In the genomic region with DNA sequence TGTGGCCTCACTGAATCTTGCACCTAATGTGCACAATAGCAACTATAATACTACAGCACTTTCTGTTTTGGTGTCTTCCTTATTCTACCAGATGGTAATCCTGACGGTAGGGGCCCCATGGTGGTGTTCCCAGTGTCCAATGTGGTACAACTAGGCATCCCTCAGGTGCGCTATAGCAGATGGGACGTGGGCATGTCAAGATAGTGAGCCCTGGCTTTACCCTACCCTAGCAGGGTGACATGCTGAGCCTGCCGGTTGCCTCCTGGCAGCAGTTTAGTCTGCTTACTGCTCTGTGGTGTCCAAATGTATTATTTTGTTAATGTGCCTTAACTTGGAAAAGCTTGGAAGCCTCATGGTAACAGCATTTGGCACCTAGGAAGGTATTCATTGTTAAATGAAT, we compare ENCODE assay signal across 27 cellular contexts. TPM values are rescaled to one million over a fixed set of nuclear protein-coding genes. Genes with fewer than 3 reads are reported as not detected.
DNase-seq lines count a peak whose midpoint lies in the region; ATAC-seq and TF ChIP-seq lines count a peak whose summit lies in the region.
"Had no signal": no experiment of that assay in that cellular context is flagged by ENCODE, and none has a peak within 500 bp of the region (broad histone marks: within the 10 kb centered on the region; RNA-seq: fewer than 3 reads in every experiment).

No MANE protein-coding gene starts in this region.

- DNase-seq in activated CD4-positive, alpha-beta T cell treated with anti-CD3 and anti-CD28 coated beads for 36 hours: no peak
- no peak for DNase-seq in activated CD4-positive, alpha-beta T cell treated with anti-CD3 and anti-CD28 coated beads, Interleukin-2, amount 50 U/mL, for 48 hours
- DNase-seq in T-helper 17 cell: no peak
- DNase-seq in esophagus muscularis mucosa (ENCODE audit: extremely low spot score): no peak
- DNase-seq in 8988T: no peak
- DNase-seq in H4 (ENCODE audit: low spot score): no peak
- DNase-seq in glomerular visceral epithelial cell (ENCODE audit: extremely low spot score): no peak
- DNase-seq: activated CD4-positive, CD25-positive, alpha-beta regulatory T cell treated with anti-CD3 and anti-CD28 coated beads, Interleukin-2, amount 50 U/mL, for 72 hours; activated CD8-positive, alpha-beta memory T cell treated with anti-CD3 and anti-CD28 coated beads for 24 hours; activated T-cell treated with anti-CD3 and anti-CD28 coated beads, Interleukin-2, amount 50 U/mL, for 72 hours; BE2C; COR-L47; dermis blood vessel endothelial cell; DND-41; HCEC 1CT; KG1; left colon; MV-4-11; NCI-H187; NCI-H446; NK-92 treated with Interleukin-12 subunit alpha and Interleukin-12 subunit beta, amount 100 ng/mL, for 24 hours; stimulated activated CD4-positive, alpha-beta T cell treated with anti-CD3 and anti-CD28 coated beads, Interleukin-2, amount 100 ng/mL, for 48 hours had no signal

- peaks cover 89 to 100% (median 99%) of the 10 kb centered on the region in 4 donors for H3K4me1 ChIP-seq in esophagus muscularis mucosa

- whole genome bisulfite sequencing in esophagus muscularis mucosa: 73% methylated on average over 4 of the region's 4 CpGs

- no peaks in the 10 kb centered on the region for H3K9me3 Mint-ChIP-seq in activated CD4-positive, alpha-beta T cell treated with anti-CD3 and anti-CD28 coated beads for 36 hours (ENCODE audit: low read depth)
- H3K9me3 Mint-ChIP-seq in stimulated activated memory B cell treated with anti-CD40 and anti-IgM and Interleukin-4, amounts not matched to agents 10 μg/mL and 1 μg/mL and 100 μg/mL, for 72 hours: no peaks in the 10 kb centered on the region
- H3K9me3 Mint-ChIP-seq: activated T-cell treated with anti-CD3 and anti-CD28 coated beads, Interleukin-2, amount 50 U/mL, for 72 hours; mesothelial cell of epicardium had no signal

- intact Hi-C loops in activated CD4-positive, alpha-beta T cell treated with anti-CD3 and anti-CD28 coated beads for 36 hours (cut with DNase I, micrococcal nuclease): no loop called here
- intact Hi-C loops in esophagus muscularis mucosa (cut with DNase I): no loop called here

- peak overlapping the region; percentile 82 to 95 (median 86) for H3K27ac ChIP-seq in esophagus muscularis mucosa (replicated peaks in 1 of 4)

- no peak for TF ChIP-seq EP300 in esophagus muscularis mucosa (IDR thresholded peaks at IDR 0.05)

- no peak for TF ChIP-seq CTCF in esophagus muscularis mucosa (IDR thresholded peaks at IDR 0.05)

- no peak overlapping the region for H3K4me3 Mint-ChIP-seq in activated CD4-positive, alpha-beta T cell treated with anti-CD3 and anti-CD28 coated beads for 36 hours
- H3K4me3 Mint-ChIP-seq in T-helper 17 cell: no peak overlapping the region
- H3K4me3 Mint-ChIP-seq in stimulated activated memory B cell treated with anti-CD40 and anti-IgM and Interleukin-4, amounts not matched to agents 10 μg/mL and 1 μg/mL and 100 μg/mL, for 72 hours: no peak overlapping the region
- H3K4me3 Mint-ChIP-seq: activated naive CD8-positive, alpha-beta T cell; activated T-cell treated with anti-CD3 and anti-CD28 coated beads, Interleukin-2, amount 50 U/mL, for 72 hours; mesothelial cell of epicardium had no signal

- H3K36me3 ChIP-seq in esophagus muscularis mucosa: no peaks in the 10 kb centered on the region

- H3K4me3 ChIP-seq in esophagus muscularis mucosa: no peak overlapping the region
- H3K4me3 ChIP-seq: smooth muscle cell had no signal

- POLR2A ChIA-PET in activated CD4-positive, alpha-beta T cell treated with anti-CD3 and anti-CD28 coated beads for 36 hours (lab: Charles Lee): interaction anchor here (0.6 kb wide), 2 partner anchors 10 to 59 kb away, joined by 5 to 13 read pairs; no protein-coding TSS in a partner anchor

- no peak for ATAC-seq in activated CD4-positive, alpha-beta T cell treated with anti-CD3 and anti-CD28 coated beads for 36 hours
- no peak for ATAC-seq in T-helper 17 cell
- ATAC-seq in stimulated activated memory B cell treated with anti-CD40 and anti-IgM and Interleukin-4, amounts not matched to agents 10 μg/mL and 1 μg/mL and 100 μg/mL, for 72 hours: no peak
- ATAC-seq: activated T-cell treated with anti-CD3 and anti-CD28 coated beads, Interleukin-2, amount 50 U/mL, for 72 hours; SK-N-SH treated with all-trans-retinoic acid at 6 μM for 48 hours had no signal

- no peaks in the 10 kb centered on the region for H3K27me3 ChIP-seq in esophagus muscularis mucosa
- H3K27me3 ChIP-seq: BE2C had no signal

- CTCF ChIA-PET in activated CD4-positive, alpha-beta T cell treated with anti-CD3 and anti-CD28 coated beads for 36 hours (lab: Charles Lee): no interaction called here

- no peaks in the 10 kb centered on the region for H3K27me3 Mint-ChIP-seq in activated CD4-positive, alpha-beta T cell treated with anti-CD3 and anti-CD28 coated beads for 36 hours
- H3K27me3 Mint-ChIP-seq in T-helper 17 cell: no peaks in the 10 kb centered on the region
- no peaks in the 10 kb centered on the region for H3K27me3 Mint-ChIP-seq in stimulated activated memory B cell treated with anti-CD40 and anti-IgM and Interleukin-4, amounts not matched to agents 10 μg/mL and 1 μg/mL and 100 μg/mL, for 72 hours
- H3K27me3 Mint-ChIP-seq: activated naive CD8-positive, alpha-beta T cell had no signal

- H3K36me3 Mint-ChIP-seq in activated CD4-positive, alpha-beta T cell treated with anti-CD3 and anti-CD28 coated beads for 36 hours (ENCODE audit: low read depth): peaks cover 2% of the 10 kb centered on the region
- peaks cover 2% of the 10 kb centered on the region for H3K36me3 Mint-ChIP-seq in T-helper 17 cell (ENCODE audit: low read depth)
- peaks cover 31% of the 10 kb centered on the region for H3K36me3 Mint-ChIP-seq in stimulated activated memory B cell treated with anti-CD40 and anti-IgM and Interleukin-4, amounts not matched to agents 10 μg/mL and 1 μg/mL and 100 μg/mL, for 72 hours
- H3K36me3 Mint-ChIP-seq: activated naive CD8-positive, alpha-beta T cell; mesothelial cell of epicardium had no signal

- H3K4me1 Mint-ChIP-seq in activated CD4-positive, alpha-beta T cell treated with anti-CD3 and anti-CD28 coated beads for 36 hours: peaks cover 17% of the 10 kb centered on the region
- peaks cover 34% of the 10 kb centered on the region for H3K4me1 Mint-ChIP-seq in T-helper 17 cell
- H3K4me1 Mint-ChIP-seq in stimulated activated memory B cell treated with anti-CD40 and anti-IgM and Interleukin-4, amounts not matched to agents 10 μg/mL and 1 μg/mL and 100 μg/mL, for 72 hours: peaks cover 78% of the 10 kb centered on the region

- no peak for TF ChIP-seq POLR2A in esophagus muscularis mucosa (IDR thresholded peaks at IDR 0.05; ENCODE audit: low read depth)

- H3K9me3 ChIP-seq in T-helper 17 cell (ENCODE audit: control insufficient read depth, low read length, poor library complexity, severe bottlenecking) (no peaks in the 10 kb centered on the region), esophagus muscularis mucosa (no peaks in the 10 kb centered on the region)
- H3K9me3 ChIP-seq: BE2C had no signal

- peak overlapping the region; percentile 7 for H3K27ac Mint-ChIP-seq in activated CD4-positive, alpha-beta T cell treated with anti-CD3 and anti-CD28 coated beads for 36 hours
- peak overlapping the region; percentile 62 for H3K27ac Mint-ChIP-seq in T-helper 17 cell
- H3K27ac Mint-ChIP-seq in stimulated activated memory B cell treated with anti-CD40 and anti-IgM and Interleukin-4, amounts not matched to agents 10 μg/mL and 1 μg/mL and 100 μg/mL, for 72 hours: peak overlapping the region; percentile 81
- H3K27ac Mint-ChIP-seq: activated naive CD8-positive, alpha-beta T cell; activated T-cell treated with anti-CD3 and anti-CD28 coated beads, Interleukin-2, amount 50 U/mL, for 72 hours; mesothelial cell of epicardium had no signal

RNA-seq across cellular contexts. Expression of a gene that starts 19.2 kb away (rescaled TPM):
- total RNA-seq in activated CD4-positive, alpha-beta T cell treated with anti-CD3 and anti-CD28 coated beads for 36 hours: 100 to 1,000 TPM in 1 of 2 experiments, 10 to 100 TPM in 1; 95.4 to 106 TPM
- 10 to 100 TPM; 77.2 to 81.9 TPM for total RNA-seq in T-helper 17 cell
- 100 to 1,000 TPM; 141 to 214 (median 166) TPM for total RNA-seq in esophagus muscularis mucosa
- 53.2 and 57.4 TPM in 2 replicates for total RNA-seq in H4 (2014; rRNA removed; shearing (Covaris generic))

RNA-seq across cellular contexts. Expression of a gene that starts 19.6 kb away (rescaled TPM):
- 10 to 100 TPM; 54.5 to 61.1 TPM for total RNA-seq in activated CD4-positive, alpha-beta T cell treated with anti-CD3 and anti-CD28 coated beads for 36 hours
- total RNA-seq in T-helper 17 cell: 10 to 100 TPM; 31.7 to 39.6 TPM
- 10 to 100 TPM; 36.5 to 46.1 (median 42.2) TPM for total RNA-seq in esophagus muscularis mucosa
- total RNA-seq in H4 (2014; rRNA removed; shearing (Covaris generic)): 80.0 and 123 TPM in 2 replicates

RNA-seq across cellular contexts. Expression of a gene that starts 41.5 kb away (rescaled TPM):
- 10 to 100 TPM; 26.5 to 32.3 TPM for total RNA-seq in activated CD4-positive, alpha-beta T cell treated with anti-CD3 and anti-CD28 coated beads for 36 hours
- 10 to 100 TPM; 30.8 to 44.0 TPM for total RNA-seq in T-helper 17 cell
- total RNA-seq in esophagus muscularis mucosa: 100 to 1,000 TPM in 1 of 4 donors, 10 to 100 TPM in 3; 56.2 to 100 (median 93.0) TPM
- total RNA-seq in H4 (2014; rRNA removed; shearing (Covaris generic)): 8.6 and 10.4 TPM in 2 replicates

RNA-seq across cellular contexts. Expression of a gene that starts 56.2 kb away (rescaled TPM):
- 10 to 100 TPM; 18.3 to 24.6 TPM for total RNA-seq in activated CD4-positive, alpha-beta T cell treated with anti-CD3 and anti-CD28 coated beads for 36 hours
- 10 to 100 TPM; 11.2 to 19.5 TPM for total RNA-seq in T-helper 17 cell
- total RNA-seq in esophagus muscularis mucosa: 10 to 100 TPM; 20.9 to 28.2 (median 23.0) TPM
- 22.8 and 23.1 TPM in 2 replicates for total RNA-seq in H4 (2014; rRNA removed; shearing (Covaris generic))

Comparison
In these comparisons a context has a peak if more than half of its experiments do, and no peak if none do; other contexts are left out.
1. H3K27ac Mint-ChIP-seq: peak in every context shown above with its lines; median percentile 81 in stimulated activated memory B cell treated with anti-CD40 and anti-IgM and Interleukin-4, amounts not matched to agents 10 μg/mL and 1 μg/mL and 100 μg/mL, for 72 hours; 62 in T-helper 17 cell; 7 in activated CD4-positive, alpha-beta T cell treated with anti-CD3 and anti-CD28 coated beads for 36 hours.